Comparison of ENCODE assay signal across 11 cellular contexts in genomic region chr12:128259556-128260070, GRCh38. TPM values are rescaled to one million over a fixed set of nuclear protein-coding genes. Genes with fewer than 3 reads are reported as not detected.
DNase-seq lines count a peak whose midpoint lies in the region; ATAC-seq, FAIRE-seq and TF ChIP-seq lines count a peak whose summit lies in the region.
"Had no signal": no experiment of that assay in that cellular context is flagged by ENCODE, and none has a peak within 500 bp of the region (broad histone marks: within the 10 kb centered on the region; RNA-seq: fewer than 3 reads in every experiment).

No MANE protein-coding gene starts in this region.

- no peaks in the 10 kb centered on the region for H3K27me3 Mint-ChIP-seq in activated CD8-positive, alpha-beta memory T cell treated with anti-CD3 and anti-CD28 coated beads, Interleukin-2, amount 10 ng/mL, durations not matched to agents 7 days and 5 days
- H3K27me3 Mint-ChIP-seq in endothelial cell (ENCODE audit: unreplicated experiment) = peaks cover 2% of the 10 kb centered on the region

- RAD21 ChIA-PET in GM12878 (lab: Charles Lee; ENCODE audit: unreplicated experiment) = interaction anchor here (0.8 to 3.7 kb wide), 6 partner anchors 40 to 1754 kb away, joined by 4 to 17 read pairs (median 6); no protein-coding TSS in a partner anchor

- POLR2A ChIA-PET in GM12878 (lab: Charles Lee) = no interaction called here

- TF ChIP-seq CTCF in GM12878 (IDR thresholded peaks at IDR 0.05 in 2 of 3, conservative IDR thresholded peaks at IDR 0.05 in 1 of 3; ENCODE audit: control insufficient read depth in 2 of 3, extremely low read depth in 1 of 3, insufficient read depth in 1 of 3, low read depth in 3 of 3, low read length in 3 of 3) (peak; percentile 54 to 74 (median 58); a peak in 5 of 6 replicates), endothelial cell (IDR thresholded peaks at IDR 0.05; ENCODE audit: unreplicated experiment) (no peak)

- no peak overlapping the region for H2AFZ ChIP-seq in GM12878 (ENCODE audit: control insufficient read depth, low read depth, low read length)

- H3K4me3 Mint-ChIP-seq in activated CD8-positive, alpha-beta memory T cell treated with anti-CD3 and anti-CD28 coated beads, Interleukin-2, amount 10 ng/mL, durations not matched to agents 7 days and 5 days = no peak overlapping the region
- no peak overlapping the region for H3K4me3 Mint-ChIP-seq in endothelial cell (ENCODE audit: unreplicated experiment)
- H3K4me3 Mint-ChIP-seq: memory B cell had no signal

- no peak overlapping the region for H3K27ac Mint-ChIP-seq in activated CD8-positive, alpha-beta memory T cell treated with anti-CD3 and anti-CD28 coated beads, Interleukin-2, amount 10 ng/mL, durations not matched to agents 7 days and 5 days
- H3K27ac Mint-ChIP-seq in endothelial cell (ENCODE audit: unreplicated experiment) = no peak overlapping the region
- H3K27ac Mint-ChIP-seq: memory B cell had no signal

- H3K27me3 ChIP-seq in GM12878 (replicated peaks in 1 of 2; ENCODE audit: control insufficient read depth in 2 of 2, insufficient read depth in 2 of 2, low read length in 1 of 2) = no peaks in the 10 kb centered on the region
- H3K27me3 ChIP-seq: SJSA1 had no signal

- no peak overlapping the region for H3K4me3 ChIP-seq in GM12878
- H3K4me3 ChIP-seq: SJSA1 had no signal

- no TSS peak for BruUV-seq in GM12878 (replicated peaks; lab: Mats Ljungman, UMichigan)

- peaks cover 2% of the 10 kb centered on the region for H3K9me3 Mint-ChIP-seq in activated CD8-positive, alpha-beta memory T cell treated with anti-CD3 and anti-CD28 coated beads, Interleukin-2, amount 10 ng/mL, durations not matched to agents 7 days and 5 days (ENCODE audit: low read depth)
- H3K9me3 Mint-ChIP-seq in endothelial cell (ENCODE audit: unreplicated experiment) = peaks cover 41% of the 10 kb centered on the region

- TF ChIP-seq RAD21 in GM12878 (IDR thresholded peaks at IDR 0.05; ENCODE audit: insufficient read depth, low read depth, low read length) = peak; percentile 76

- peak; percentile 60 for DNase-seq in DMS 273 (lab: John Stamatoyannopoulos, UW; ENCODE audit: unreplicated experiment)
- DNase-seq in DMS 273 treated with DMSO at 0.1 percent for 48 hours (lab: John Stamatoyannopoulos, UW) = no peak
- DNase-seq in NCI-H1105 (lab: John Stamatoyannopoulos, UW) = peak; percentile 62
- no peak for DNase-seq in GM12878 (ENCODE audit: low read depth, low spot score)
- DNase-seq in left lobe of liver (ENCODE audit: low spot score) = no peak
- DNase-seq in activated CD8-positive, alpha-beta memory T cell treated with anti-CD3 and anti-CD28 coated beads, Interleukin-2, amount 10 ng/mL, durations not matched to agents 7 days and 5 days = no peak
- no peak for DNase-seq in endothelial cell (ENCODE audit: low spot score)

- no peaks in the 10 kb centered on the region for H3K4me1 ChIP-seq in GM12878 (ENCODE audit: control insufficient read depth, insufficient read depth, low read length)
- H3K4me1 ChIP-seq: SJSA1 had no signal

- H3K27ac ChIP-seq in GM12878 (ENCODE audit: control insufficient read depth, insufficient read depth) = no peak overlapping the region
- H3K27ac ChIP-seq: SJSA1 had no signal

- H3K9ac ChIP-seq in GM12878 (ENCODE audit: control insufficient read depth, insufficient read depth, low read length) = no peak overlapping the region

- H3K4me2 ChIP-seq in GM12878 (ENCODE audit: control insufficient read depth, insufficient read depth) = no peak overlapping the region

- in situ Hi-C loops in GM12878 (cut with MboI) = loop anchor here (10.0 kb wide), 1 partner anchor 1655 kb away; no protein-coding TSS in a partner anchor

- H3K79me2 ChIP-seq in GM12878 (ENCODE audit: control insufficient read depth, insufficient read depth, low read length) = no peaks in the 10 kb centered on the region

- no peaks in the 10 kb centered on the region for H4K20me1 ChIP-seq in GM12878 (ENCODE audit: control insufficient read depth, insufficient read depth)

- SMC1A ChIA-PET in GM12878 (lab: Charles Lee; ENCODE audit: uncharacterized antibody, unreplicated experiment) = interaction anchor here (0.8 to 1.6 kb wide), 7 partner anchors 12 to 1755 kb away, joined by 3 to 9 read pairs (median 4); no protein-coding TSS in a partner anchor

- TF ChIP-seq POLR2A in GM12878 (IDR thresholded peaks at IDR 0.05; ENCODE audit: low read depth, low read length) = no peak

- CTCF ChIA-PET in GM12878 (lab: Yijun Ruan, JAX) = interaction anchor here (0.7 to 2.2 kb wide), 23 partner anchors 9 to 1772 kb away, joined by 3 to 26 read pairs (median 4); no protein-coding TSS in a partner anchor
- CTCF ChIA-PET in activated CD8-positive, alpha-beta memory T cell treated with anti-CD3 and anti-CD28 coated beads, Interleukin-2, amount 10 ng/mL, durations not matched to agents 7 days and 5 days (lab: Charles Lee) = interaction anchor here (0.6 to 1.8 kb wide), 8 partner anchors 11 to 1652 kb away, joined by 3 to 7 read pairs (median 3); no protein-coding TSS in a partner anchor

- no peak for TF ChIP-seq EP300 in GM12878 (IDR thresholded peaks at IDR 0.05; ENCODE audit: borderline replicate concordance in 1 of 2, control insufficient read depth in 1 of 2, low read depth in 2 of 2, low read length in 2 of 2)

- ATAC-seq in GM12878 (no peak), left lobe of liver (peak; percentile 59), HG03432 (IDR thresholded peaks at IDR 0.05; ENCODE audit: unreplicated experiment) (no peak)
- ATAC-seq in activated CD8-positive, alpha-beta memory T cell treated with anti-CD3 and anti-CD28 coated beads, Interleukin-2, amount 10 ng/mL, durations not matched to agents 7 days and 5 days = no peak

- no peaks in the 10 kb centered on the region for H3K4me1 Mint-ChIP-seq in activated CD8-positive, alpha-beta memory T cell treated with anti-CD3 and anti-CD28 coated beads, Interleukin-2, amount 10 ng/mL, durations not matched to agents 7 days and 5 days
- H3K4me1 Mint-ChIP-seq in endothelial cell (ENCODE audit: unreplicated experiment) = no peaks in the 10 kb centered on the region
- H3K4me1 Mint-ChIP-seq: memory B cell had no signal

- H3K9me3 ChIP-seq in GM12878 (replicated peaks; ENCODE audit: control insufficient read depth, insufficient read depth, low read length) = no peaks in the 10 kb centered on the region

- FAIRE-seq in GM12878 (lab: Jason Lieb, UNC) = no peak
- FAIRE-seq: A204.1 had no signal

- H3K36me3 ChIP-seq in GM12878 (ENCODE audit: control insufficient read depth in 2 of 2, insufficient read depth in 2 of 2, low read length in 1 of 2) = no peaks in the 10 kb centered on the region
- H3K36me3 ChIP-seq: SJSA1 had no signal

- intact Hi-C loops in GM12878 (cut with micrococcal nuclease; ENCODE audit: unreplicated experiment) = loop anchor here (1.0 kb wide), 2 partner anchors 129 to 1652 kb away; no protein-coding TSS in a partner anchor

- H3K36me3 Mint-ChIP-seq in activated CD8-positive, alpha-beta memory T cell treated with anti-CD3 and anti-CD28 coated beads, Interleukin-2, amount 10 ng/mL, durations not matched to agents 7 days and 5 days = no peaks in the 10 kb centered on the region
- no peaks in the 10 kb centered on the region for H3K36me3 Mint-ChIP-seq in endothelial cell (ENCODE audit: low read depth, unreplicated experiment)
- H3K36me3 Mint-ChIP-seq: memory B cell had no signal

- under 1% methylated on average over 5 of the region's 5 CpGs for WGBS in GM12878 (ENCODE audit: insufficient coverage, insufficient replicate concordance, low lambda C conversion rate, missing lambda C conversion rate)

TF ChIP-seq in GM12878, 131 proteins besides CTCF, POLR2A, EP300 and RAD21:
- TF ChIP-seq IRF3 (IDR thresholded peaks at IDR 0.05) (no peak), SMC3 (IDR thresholded peaks at IDR 0.05; ENCODE audit: borderline replicate concordance, low read length) (peak; percentile 62)

RNA-seq across cellular contexts. Expression of gene TMEM132C, which starts 7.4 kb away (rescaled TPM):
- total RNA-seq in GM12878 (2013; cell fraction: nucleolus; rRNA removed) = not detected in 2 replicates
- total RNA-seq in GM12878 (2014; rRNA removed) (not detected in 2 replicates), GM12878 (2014; rRNA removed; fragmentation: Illumina TruSeq; extraction: Trizol) (not detected in 2 replicates), GM12878 (2021) (not detected in 2 replicates), left lobe of liver (0.10 TPM), endothelial cell (ENCODE audit: unreplicated experiment) (not detected)
- not detected for polyA plus RNA-seq in GM12878 (2011; ENCODE audit: low read depth)
- polyA plus RNA-seq in GM12878 (2011; rRNA removed) (not detected in 2 replicates), GM12878 (2014; fragmentation: Illumina TruSeq; extraction: Trizol) (not detected in 2 replicates), GM12878 (2014; fragmentation: Nextera tagmentation; extraction: Ambion mirVana) (not detected), GM12878 (2014; rRNA removed) (not detected in 2 replicates), GM12878 (2016; fragmentation: Nextera tagmentation; extraction: Ambion mirVana) (not detected)
- not detected in 2 replicates for polyA plus RNA-seq in GM12878 (2011; cell fraction: cytosol; rRNA removed)
- polyA plus RNA-seq in GM12878 (2011; cell fraction: nucleus; rRNA removed) = not detected in 2 replicates
- polyA plus RNA-seq in GM12878 (2012) = not detected in 2 replicates
- polyA minus RNA-seq in GM12878 (2011; rRNA and poly(A)+ RNA removed) = not detected in 2 replicates
- polyA minus RNA-seq in GM12878 (2011; cell fraction: cytosol; rRNA and poly(A)+ RNA removed) = not detected in 2 replicates
- not detected in 2 replicates for polyA minus RNA-seq in GM12878 (2011; cell fraction: nucleus; rRNA and poly(A)+ RNA removed)
- total RNA-seq in activated CD8-positive, alpha-beta memory T cell treated with anti-CD3 and anti-CD28 coated beads, Interleukin-2, amount 10 ng/mL, durations not matched to agents 7 days and 5 days = not detected
- total RNA-seq: SJSA1 had no signal

Comparison
In these comparisons a context has a peak if more than half of its experiments do, and no peak if none do; other contexts are left out.
1. DNase-seq: peak in DMS 273 (single experiment) and NCI-H1105 (single experiment); none in DMS 273 treated with DMSO at 0.1 percent for 48 hours (single experiment), GM12878 (single experiment), left lobe of liver (single experiment), activated CD8-positive, alpha-beta memory T cell treated with anti-CD3 and anti-CD28 coated beads, Interleukin-2, amount 10 ng/mL, durations not matched to agents 7 days and 5 days (single experiment) and endothelial cell (single experiment).